Comparison of ENCODE assay signal across 8 cellular contexts in the genomic region with DNA sequence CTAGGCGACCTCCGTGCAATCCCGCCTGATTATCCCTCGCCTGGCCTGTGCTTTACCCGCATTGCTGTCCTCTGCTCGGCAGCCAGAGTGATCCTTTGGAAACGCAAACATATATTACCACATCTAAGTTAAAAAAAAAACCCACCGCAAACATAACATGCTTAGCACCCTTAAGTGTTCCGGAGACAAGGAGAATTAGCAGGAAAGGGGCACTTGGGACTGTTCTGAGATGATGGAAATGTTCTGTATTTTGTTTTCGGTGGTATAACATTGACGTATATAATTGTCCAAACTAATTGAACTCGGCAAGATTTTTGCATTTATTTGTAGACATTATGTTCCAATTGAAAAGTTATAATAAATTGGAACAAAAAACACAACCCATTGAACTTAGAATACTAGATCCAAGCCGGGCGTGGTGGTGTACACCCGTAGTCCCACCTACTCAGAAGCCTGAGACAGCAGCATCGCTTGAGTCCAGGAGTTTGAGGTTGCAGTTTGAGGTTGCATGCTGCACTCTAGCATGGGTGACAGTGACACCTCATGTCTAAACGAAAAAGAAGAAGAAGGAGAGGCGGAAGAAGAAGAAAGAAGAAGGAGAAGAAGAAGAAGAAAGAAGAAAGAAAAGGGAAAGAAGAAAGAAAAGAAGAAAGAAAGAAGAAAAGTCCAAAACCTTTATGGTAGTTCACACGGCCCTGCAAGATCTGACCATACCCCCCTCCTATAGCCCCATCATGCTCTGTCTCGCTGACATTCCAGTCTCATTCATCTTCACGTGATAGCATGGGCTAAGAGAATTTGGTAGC. TPM values are rescaled to one million over a fixed set of nuclear protein-coding genes. Genes with fewer than 3 reads are reported as not detected.
DNase-seq lines count a peak whose midpoint lies in the region; ATAC-seq and TF ChIP-seq lines count a peak whose summit lies in the region.

No MANE protein-coding gene starts in this region.

- H3K4me3 ChIP-seq in DOHH2 (ENCODE audit: low read length) = peak overlapping the region; percentile 100
- peak overlapping the region; percentile 95 for H3K4me3 ChIP-seq in Karpas-422 (ENCODE audit: low read length)
- H3K4me3 ChIP-seq in neuronal stem cell (ENCODE audit: low read length in 2 of 2) = peak overlapping the region in 1 of 2 donors; percentile 61

- peaks cover 10% of the 10 kb centered on the region for H3K79me1 ChIP-seq in neuronal stem cell (ENCODE audit: low read depth, low read length)

- H3K9me3 ChIP-seq in DOHH2 (ENCODE audit: control insufficient read depth, insufficient read depth, low read length) (no peaks in the 10 kb centered on the region), Karpas-422 (ENCODE audit: low read length) (no peaks in the 10 kb centered on the region), neuronal stem cell (replicated peaks in 1 of 2; ENCODE audit: control insufficient read depth in 2 of 2, insufficient read depth in 1 of 2, low read depth in 1 of 2, low read length in 2 of 2) (no peaks in the 10 kb centered on the region)

- H3K4ac ChIP-seq in neuronal stem cell (ENCODE audit: low read length) = no peak overlapping the region

- peak overlapping the region; percentile 63 for H3K9ac ChIP-seq in Karpas-422 (ENCODE audit: low read length)
- no peak overlapping the region for H3K9ac ChIP-seq in neuronal stem cell (ENCODE audit: low read depth, low read length, poor library complexity)

- no peak overlapping the region for H2BK15ac ChIP-seq in neuronal stem cell (ENCODE audit: low read length)

- no peak for DNase-seq in Karpas-422
- no peak for DNase-seq in neuronal stem cell (ENCODE audit: low spot score)
- DNase-seq in D341Med (ENCODE audit: low spot score) = no peak
- no peak for DNase-seq in AML-193 (lab: John Stamatoyannopoulos, UW)

- peaks cover 48% of the 10 kb centered on the region for H3K79me2 ChIP-seq in DOHH2 (ENCODE audit: control insufficient read depth, low read length)
- H3K79me2 ChIP-seq in Karpas-422 (ENCODE audit: low read length) = peaks cover 44% of the 10 kb centered on the region

- no peaks in the 10 kb centered on the region; the same call in 1 of the 2 replicates for H3F3A ChIP-seq in DOHH2 (ENCODE audit: control insufficient read depth, insufficient read depth)

- no peak overlapping the region for H2BK5ac ChIP-seq in neuronal stem cell (ENCODE audit: low read length)

- H4K91ac ChIP-seq in neuronal stem cell (ENCODE audit: low read depth, low read length, poor library complexity) = no peak overlapping the region

- H3K9me2 ChIP-seq in DOHH2 (replicated peaks; ENCODE audit: control insufficient read depth, low read length) (no peaks in the 10 kb centered on the region), Karpas-422 (replicated peaks; ENCODE audit: insufficient read depth, low read length) (no peaks in the 10 kb centered on the region)

- H2AK5ac ChIP-seq in neuronal stem cell (ENCODE audit: low read depth, low read length) = no peak overlapping the region

- H3K4me1 ChIP-seq in DOHH2 (ENCODE audit: control insufficient read depth, low read length) (peaks cover 26% of the 10 kb centered on the region), Karpas-422 (ENCODE audit: low read length) (peaks cover 26% of the 10 kb centered on the region), neuronal stem cell (ENCODE audit: control insufficient read depth in 2 of 2, insufficient read depth in 1 of 2, low read depth in 1 of 2, low read length in 2 of 2) (peaks cover 10 to 11% of the 10 kb centered on the region in 2 donors)

- no CpG with 5 or more reads among the region's 21 CpGs for WGBS in neuronal stem cell (ENCODE audit: extremely low coverage in 2 of 2, insufficient read length in 2 of 2, insufficient replicate concordance in 1 of 2), 2 donors

- ATAC-seq in HG03280 (IDR thresholded peaks at IDR 0.05; ENCODE audit: unreplicated experiment) (no peak), GM18517 (IDR thresholded peaks at IDR 0.05; ENCODE audit: unreplicated experiment) (no peak)

- peak overlapping the region; percentile 99 for H3K4me2 ChIP-seq in DOHH2 (ENCODE audit: low read length)
- peak overlapping the region; percentile 88 for H3K4me2 ChIP-seq in Karpas-422 (ENCODE audit: low read depth, low read length, poor library complexity, severe bottlenecking)
- peak overlapping the region; percentile 48 for H3K4me2 ChIP-seq in neuronal stem cell (ENCODE audit: insufficient read depth, low read length, poor library complexity, severe bottlenecking)

- no peak overlapping the region for H3K18ac ChIP-seq in neuronal stem cell (ENCODE audit: low read length)

- no peak overlapping the region for H4K8ac ChIP-seq in neuronal stem cell (ENCODE audit: low read depth, low read length)

- TF ChIP-seq CTCF in DOHH2 (IDR thresholded peaks at IDR 0.05; ENCODE audit: low read depth, low read length, poor library complexity, severe bottlenecking) = no peak

- H2AFZ ChIP-seq in Karpas-422 (ENCODE audit: low read length) (peak overlapping the region; percentile 86), neuronal stem cell (ENCODE audit: low read length) (peak overlapping the region; percentile 63)

- H3K27me3 ChIP-seq in DOHH2 (ENCODE audit: control insufficient read depth, low read length) = no peaks in the 10 kb centered on the region
- no peaks in the 10 kb centered on the region for H3K27me3 ChIP-seq in Karpas-422 (ENCODE audit: low read length)
- H3K27me3 ChIP-seq in neuronal stem cell (ENCODE audit: control insufficient read depth in 3 of 3, insufficient read depth in 3 of 3, low read depth in 1 of 3, low read length in 3 of 3) = no peaks in the 10 kb centered on the region

- H3K14ac ChIP-seq in neuronal stem cell (ENCODE audit: low read length) = no peak overlapping the region

- H3K36me3 ChIP-seq in DOHH2 (ENCODE audit: control insufficient read depth, low read length) (peaks cover 32% of the 10 kb centered on the region), Karpas-422 (ENCODE audit: insufficient read depth, low read length) (peaks cover 6% of the 10 kb centered on the region), neuronal stem cell (replicated peaks in 1 of 2; ENCODE audit: control insufficient read depth in 2 of 2, insufficient read depth in 2 of 2, low read length in 2 of 2) (peaks cover 9 to 22% of the 10 kb centered on the region in 2 donors)

- no peak overlapping the region for H2BK120ac ChIP-seq in neuronal stem cell (ENCODE audit: low read depth, low read length)

- no peak overlapping the region for H2BK12ac ChIP-seq in neuronal stem cell (ENCODE audit: low read length)

- H3K27ac ChIP-seq in DOHH2 (ENCODE audit: low read depth, low read length) (no peak overlapping the region), Karpas-422 (ENCODE audit: low read length) (no peak overlapping the region), cingulate gyrus (ENCODE audit: low read depth, low read length) (peak overlapping the region; percentile 92), neuronal stem cell (replicated peaks; ENCODE audit: low read length) (no peak overlapping the region)

- H4K20me1 ChIP-seq in DOHH2 (ENCODE audit: control insufficient read depth, insufficient read depth, low read depth, low read length) = no peaks in the 10 kb centered on the region; the same call in 1 of the 2 replicates
- H4K20me1 ChIP-seq in Karpas-422 (ENCODE audit: insufficient read depth, low read depth, low read length) = peaks cover 18% of the 10 kb centered on the region; the same call in 1 of the 2 replicates

- no peak overlapping the region for H3K23ac ChIP-seq in neuronal stem cell (ENCODE audit: low read depth, low read length, poor library complexity)

RNA-seq across cellular contexts. Expression of gene POLR3H, which starts 0.6 kb away (rescaled TPM):
- total RNA-seq in Karpas-422 (2014; rRNA removed; shearing (Covaris generic); ENCODE audit: low replicate concordance) = 13.2 and 17.1 TPM in 2 replicates
- 16.8 TPM for polyA plus RNA-seq in neuronal stem cell (2013, experiment 1 of 2)
- polyA plus RNA-seq in neuronal stem cell (2013, experiment 2 of 2) = 16.3 TPM

RNA-seq across cellular contexts. Expression of gene CSDC2, which starts 15.9 kb away (rescaled TPM):
- not detected in 2 replicates for total RNA-seq in Karpas-422 (2014; rRNA removed; shearing (Covaris generic); ENCODE audit: low replicate concordance)
- polyA plus RNA-seq in neuronal stem cell (2013, experiment 1 of 2) = 1.4 TPM
- polyA plus RNA-seq in neuronal stem cell (2013, experiment 2 of 2) = 1.4 TPM

RNA-seq across cellular contexts. Expression of gene PMM1, which starts 44.8 kb away (rescaled TPM):
- total RNA-seq in Karpas-422 (2014; rRNA removed; shearing (Covaris generic); ENCODE audit: low replicate concordance) = 10.0 and 15.2 TPM in 2 replicates
- 13.7 TPM for polyA plus RNA-seq in neuronal stem cell (2013, experiment 1 of 2)
- polyA plus RNA-seq in neuronal stem cell (2013, experiment 2 of 2) = 12.6 TPM

Comparison
In these comparisons a context has a peak if more than half of its experiments do, and no peak if none do; other contexts are left out.
1. H3K4me2 ChIP-seq: peak in every context shown above with its lines; median percentile 99 in DOHH2; 88 in Karpas-422; 48 in neuronal stem cell.